Comparison of ENCODE assay signal across 1 cellular context in the genomic region with DNA sequence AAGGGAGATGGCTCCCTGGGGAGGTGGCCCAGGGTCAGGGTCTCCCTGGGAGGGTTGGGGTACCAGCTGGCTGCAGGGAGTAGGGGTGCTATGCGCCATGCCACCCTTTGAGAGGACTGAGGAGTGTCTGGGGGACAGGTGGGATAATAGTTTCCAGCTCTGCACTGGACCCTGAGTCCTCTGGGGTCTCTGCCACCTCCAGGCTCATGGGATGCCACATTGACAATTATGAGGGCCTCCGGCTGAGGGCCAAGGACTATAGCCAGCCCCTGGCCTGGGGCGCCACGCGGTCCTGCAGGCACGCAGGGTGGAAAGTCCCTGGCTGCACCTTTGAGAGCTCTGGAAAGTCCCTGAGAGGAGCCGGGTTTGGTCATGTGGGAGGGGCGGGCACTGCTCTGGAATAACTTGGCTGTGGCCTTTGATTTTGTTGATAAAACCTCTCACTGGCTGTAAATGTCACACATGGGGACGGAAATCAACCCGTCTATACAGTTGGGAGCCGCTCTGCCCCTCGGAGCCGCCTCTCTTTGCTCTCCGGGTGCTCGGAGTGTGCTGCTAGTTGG.
A peak's percentile ranks its signal among the peaks of the same experiment; 100 is the strongest.
TF ChIP-seq lines count a peak whose summit lies in the region.

No MANE protein-coding gene starts in this region.

TF ChIP-seq in GM12878, 131 proteins besides CTCF, POLR2A, EP300 and RAD21 (continued from another document and continues in another):
- TF ChIP-seq, protein P1, sequence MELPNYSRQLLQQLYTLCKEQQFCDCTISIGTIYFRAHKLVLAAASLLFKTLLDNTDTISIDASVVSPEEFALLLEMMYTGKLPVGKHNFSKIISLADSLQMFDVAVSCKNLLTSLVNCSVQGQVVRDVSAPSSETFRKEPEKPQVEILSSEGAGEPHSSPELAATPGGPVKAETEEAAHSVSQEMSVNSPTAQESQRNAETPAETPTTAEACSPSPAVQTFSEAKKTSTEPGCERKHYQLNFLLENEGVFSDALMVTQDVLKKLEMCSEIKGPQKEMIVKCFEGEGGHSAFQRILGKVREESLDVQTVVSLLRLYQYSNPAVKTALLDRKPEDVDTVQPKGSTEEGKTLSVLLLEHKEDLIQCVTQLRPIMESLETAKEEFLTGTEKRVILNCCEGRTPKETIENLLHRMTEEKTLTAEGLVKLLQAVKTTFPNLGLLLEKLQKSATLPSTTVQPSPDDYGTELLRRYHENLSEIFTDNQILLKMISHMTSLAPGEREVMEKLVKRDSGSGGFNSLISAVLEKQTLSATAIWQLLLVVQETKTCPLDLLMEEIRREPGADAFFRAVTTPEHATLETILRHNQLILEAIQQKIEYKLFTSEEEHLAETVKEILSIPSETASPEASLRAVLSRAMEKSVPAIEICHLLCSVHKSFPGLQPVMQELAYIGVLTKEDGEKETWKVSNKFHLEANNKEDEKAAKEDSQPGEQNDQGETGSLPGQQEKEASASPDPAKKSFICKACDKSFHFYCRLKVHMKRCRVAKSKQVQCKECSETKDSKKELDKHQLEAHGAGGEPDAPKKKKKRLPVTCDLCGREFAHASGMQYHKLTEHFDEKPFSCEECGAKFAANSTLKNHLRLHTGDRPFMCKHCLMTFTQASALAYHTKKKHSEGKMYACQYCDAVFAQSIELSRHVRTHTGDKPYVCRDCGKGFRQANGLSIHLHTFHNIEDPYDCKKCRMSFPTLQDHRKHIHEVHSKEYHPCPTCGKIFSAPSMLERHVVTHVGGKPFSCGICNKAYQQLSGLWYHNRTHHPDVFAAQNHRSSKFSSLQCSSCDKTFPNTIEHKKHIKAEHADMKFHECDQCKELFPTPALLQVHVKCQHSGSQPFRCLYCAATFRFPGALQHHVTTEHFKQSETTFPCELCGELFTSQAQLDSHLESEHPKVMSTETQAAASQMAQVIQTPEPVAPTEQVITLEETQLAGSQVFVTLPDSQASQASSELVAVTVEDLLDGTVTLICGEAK (IDR thresholded peaks at IDR 0.05; ENCODE audit: borderline replicate concordance): no peak
- TF ChIP-seq, protein P2, sequence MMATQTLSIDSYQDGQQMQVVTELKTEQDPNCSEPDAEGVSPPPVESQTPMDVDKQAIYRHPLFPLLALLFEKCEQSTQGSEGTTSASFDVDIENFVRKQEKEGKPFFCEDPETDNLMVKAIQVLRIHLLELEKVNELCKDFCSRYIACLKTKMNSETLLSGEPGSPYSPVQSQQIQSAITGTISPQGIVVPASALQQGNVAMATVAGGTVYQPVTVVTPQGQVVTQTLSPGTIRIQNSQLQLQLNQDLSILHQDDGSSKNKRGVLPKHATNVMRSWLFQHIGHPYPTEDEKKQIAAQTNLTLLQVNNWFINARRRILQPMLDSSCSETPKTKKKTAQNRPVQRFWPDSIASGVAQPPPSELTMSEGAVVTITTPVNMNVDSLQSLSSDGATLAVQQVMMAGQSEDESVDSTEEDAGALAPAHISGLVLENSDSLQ (IDR thresholded peaks at IDR 0.05): no peak
- TF ChIP-seq NR2C2 (IDR thresholded peaks at IDR 0.05; ENCODE audit: borderline replicate concordance, control insufficient read depth, insufficient read length, low read depth): no peak
- no peak for TF ChIP-seq TARDBP (IDR thresholded peaks at IDR 0.05; ENCODE audit: borderline replicate concordance)
- TF ChIP-seq, protein P3, sequence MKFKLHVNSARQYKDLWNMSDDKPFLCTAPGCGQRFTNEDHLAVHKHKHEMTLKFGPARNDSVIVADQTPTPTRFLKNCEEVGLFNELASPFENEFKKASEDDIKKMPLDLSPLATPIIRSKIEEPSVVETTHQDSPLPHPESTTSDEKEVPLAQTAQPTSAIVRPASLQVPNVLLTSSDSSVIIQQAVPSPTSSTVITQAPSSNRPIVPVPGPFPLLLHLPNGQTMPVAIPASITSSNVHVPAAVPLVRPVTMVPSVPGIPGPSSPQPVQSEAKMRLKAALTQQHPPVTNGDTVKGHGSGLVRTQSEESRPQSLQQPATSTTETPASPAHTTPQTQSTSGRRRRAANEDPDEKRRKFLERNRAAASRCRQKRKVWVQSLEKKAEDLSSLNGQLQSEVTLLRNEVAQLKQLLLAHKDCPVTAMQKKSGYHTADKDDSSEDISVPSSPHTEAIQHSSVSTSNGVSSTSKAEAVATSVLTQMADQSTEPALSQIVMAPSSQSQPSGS (IDR thresholded peaks at IDR 0.05; ENCODE audit: low read length): no peak
- TF ChIP-seq STAT1 (conservative IDR thresholded peaks at IDR 0.05): no peak
- TF ChIP-seq, protein P4, sequence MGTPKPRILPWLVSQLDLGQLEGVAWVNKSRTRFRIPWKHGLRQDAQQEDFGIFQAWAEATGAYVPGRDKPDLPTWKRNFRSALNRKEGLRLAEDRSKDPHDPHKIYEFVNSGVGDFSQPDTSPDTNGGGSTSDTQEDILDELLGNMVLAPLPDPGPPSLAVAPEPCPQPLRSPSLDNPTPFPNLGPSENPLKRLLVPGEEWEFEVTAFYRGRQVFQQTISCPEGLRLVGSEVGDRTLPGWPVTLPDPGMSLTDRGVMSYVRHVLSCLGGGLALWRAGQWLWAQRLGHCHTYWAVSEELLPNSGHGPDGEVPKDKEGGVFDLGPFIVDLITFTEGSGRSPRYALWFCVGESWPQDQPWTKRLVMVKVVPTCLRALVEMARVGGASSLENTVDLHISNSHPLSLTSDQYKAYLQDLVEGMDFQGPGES (IDR thresholded peaks at IDR 0.05): no peak
- peak; percentile 67 for TF ChIP-seq NR2F1 (conservative IDR thresholded peaks at IDR 0.05)
- 0 out of 2 replicates have a peak, but pooled peaks have one; percentile 53 for TF ChIP-seq BCL11A (IDR thresholded peaks at IDR 0.05; ENCODE audit: low read depth, low read length)
- TF ChIP-seq KAT2A (conservative IDR thresholded peaks at IDR 0.05; ENCODE audit: control insufficient read depth, low read depth, low read length): no peak
- peak; percentile 53; the same call in 1 of the 2 replicates for TF ChIP-seq PAX5 (IDR thresholded peaks at IDR 0.05; ENCODE audit: borderline replicate concordance, low read depth, low read length)
- no peak for TF ChIP-seq CBX5 (IDR thresholded peaks at IDR 0.05; ENCODE audit: low read depth)
- TF ChIP-seq TCF3 (IDR thresholded peaks at IDR 0.05; ENCODE audit: borderline replicate concordance, insufficient read depth, low read depth, low read length): no peak; the same call in 1 of the 2 replicates
- no peak for TF ChIP-seq JUND (IDR thresholded peaks at IDR 0.05; ENCODE audit: low read depth, low read length)
- TF ChIP-seq, protein P5, sequence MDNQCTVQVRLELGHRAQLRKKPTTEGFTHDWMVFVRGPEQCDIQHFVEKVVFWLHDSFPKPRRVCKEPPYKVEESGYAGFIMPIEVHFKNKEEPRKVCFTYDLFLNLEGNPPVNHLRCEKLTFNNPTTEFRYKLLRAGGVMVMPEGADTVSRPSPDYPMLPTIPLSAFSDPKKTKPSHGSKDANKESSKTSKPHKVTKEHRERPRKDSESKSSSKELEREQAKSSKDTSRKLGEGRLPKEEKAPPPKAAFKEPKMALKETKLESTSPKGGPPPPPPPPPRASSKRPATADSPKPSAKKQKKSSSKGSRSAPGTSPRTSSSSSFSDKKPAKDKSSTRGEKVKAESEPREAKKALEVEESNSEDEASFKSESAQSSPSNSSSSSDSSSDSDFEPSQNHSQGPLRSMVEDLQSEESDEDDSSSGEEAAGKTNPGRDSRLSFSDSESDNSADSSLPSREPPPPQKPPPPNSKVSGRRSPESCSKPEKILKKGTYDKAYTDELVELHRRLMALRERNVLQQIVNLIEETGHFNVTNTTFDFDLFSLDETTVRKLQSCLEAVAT (IDR thresholded peaks at IDR 0.05): no peak; the same call in 1 of the 2 replicates
- TF ChIP-seq CBFB (IDR thresholded peaks at IDR 0.05; ENCODE audit: low read depth): no peak; the same call in 1 of the 2 replicates
- peak; percentile 72; the same call in 1 of the 2 replicates for TF ChIP-seq ZSCAN29 (IDR thresholded peaks at IDR 0.05)
- TF ChIP-seq BACH1 (IDR thresholded peaks at IDR 0.05; ENCODE audit: borderline replicate concordance): peak; percentile 15; the same call in 1 of the 2 replicates
- TF ChIP-seq HDAC2 (IDR thresholded peaks at IDR 0.05): no peak
- peak; percentile 45; the same call in 1 of the 2 replicates for TF ChIP-seq FOXM1 (IDR thresholded peaks at IDR 0.05; ENCODE audit: low read depth, low read length)
- TF ChIP-seq ZNF384 (IDR thresholded peaks at IDR 0.05; ENCODE audit: borderline replicate concordance, low read depth, low read length): no peak
- no peak for TF ChIP-seq YY1 (IDR thresholded peaks at IDR 0.05; ENCODE audit: low read depth, low read length)
- no peak; the same call in none of the 2 replicates for TF ChIP-seq LARP7 (IDR thresholded peaks at IDR 0.05)
- no peak for TF ChIP-seq RB1 (IDR thresholded peaks at IDR 0.05; ENCODE audit: borderline replicate concordance)
- peak; percentile 61; the same call in 1 of the 2 replicates for TF ChIP-seq MXI1 (IDR thresholded peaks at IDR 0.05; ENCODE audit: low read depth, low read length)
- peak; percentile 99 for TF ChIP-seq RELA (IDR thresholded peaks at IDR 0.05; ENCODE audit: borderline replicate concordance, partially characterized antibody)
- peak; percentile 53; the same call in 1 of the 2 replicates for TF ChIP-seq TCF12 (IDR thresholded peaks at IDR 0.05; ENCODE audit: low read depth, low read length)
- TF ChIP-seq RCOR1 (conservative IDR thresholded peaks at IDR 0.05; ENCODE audit: low read depth, low read length): no peak; the same call in 1 of the 2 replicates
- TF ChIP-seq HDGF (IDR thresholded peaks at IDR 0.05): no peak
- no peak for TF ChIP-seq BMI1 (IDR thresholded peaks at IDR 0.05; ENCODE audit: borderline replicate concordance)
- TF ChIP-seq ZNF217 (IDR thresholded peaks at IDR 0.05): no peak; the same call in 1 of the 2 replicates
- TF ChIP-seq, protein P6, sequence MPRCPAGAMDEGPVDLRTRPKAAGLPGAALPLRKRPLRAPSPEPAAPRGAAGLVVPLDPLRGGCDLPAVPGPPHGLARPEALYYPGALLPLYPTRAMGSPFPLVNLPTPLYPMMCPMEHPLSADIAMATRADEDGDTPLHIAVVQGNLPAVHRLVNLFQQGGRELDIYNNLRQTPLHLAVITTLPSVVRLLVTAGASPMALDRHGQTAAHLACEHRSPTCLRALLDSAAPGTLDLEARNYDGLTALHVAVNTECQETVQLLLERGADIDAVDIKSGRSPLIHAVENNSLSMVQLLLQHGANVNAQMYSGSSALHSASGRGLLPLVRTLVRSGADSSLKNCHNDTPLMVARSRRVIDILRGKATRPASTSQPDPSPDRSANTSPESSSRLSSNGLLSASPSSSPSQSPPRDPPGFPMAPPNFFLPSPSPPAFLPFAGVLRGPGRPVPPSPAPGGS (IDR thresholded peaks at IDR 0.05; ENCODE audit: borderline replicate concordance, insufficient read depth, low read depth, low read length, poor library complexity, severe bottlenecking): peak; percentile 58
- TF ChIP-seq YBX1 (IDR thresholded peaks at IDR 0.05): no peak
- TF ChIP-seq POLR2AphosphoS5 (IDR thresholded peaks at IDR 0.05; ENCODE audit: low read length): peak; percentile 94
- TF ChIP-seq GATAD2B (conservative IDR thresholded peaks at IDR 0.05; ENCODE audit: low read depth): no peak; the same call in none of the 2 replicates
- TF ChIP-seq PML (IDR thresholded peaks at IDR 0.05; ENCODE audit: low read length): peak; percentile 49; the same call in 1 of the 2 replicates
- TF ChIP-seq ZBED1 (IDR thresholded peaks at IDR 0.05; ENCODE audit: borderline replicate concordance): no peak
- TF ChIP-seq IKZF2 (IDR thresholded peaks at IDR 0.05): peak in 1 of 2 experiments; percentile 19; a peak in 2 of 4 replicates
- peak; percentile 47; the same call in 1 of the 2 replicates for TF ChIP-seq CREB1 (IDR thresholded peaks at IDR 0.05; ENCODE audit: low read depth)
- no peak; the same call in 1 of the 2 replicates for TF ChIP-seq MTA3 (IDR thresholded peaks at IDR 0.05; ENCODE audit: borderline replicate concordance, low read length)
- TF ChIP-seq NFIC (IDR thresholded peaks at IDR 0.05; ENCODE audit: low read depth, low read length): no peak
- TF ChIP-seq SMARCA5 (IDR thresholded peaks at IDR 0.05): no peak
- no peak for TF ChIP-seq RBBP5 (conservative IDR thresholded peaks at IDR 0.05)
- TF ChIP-seq CREM (IDR thresholded peaks at IDR 0.05; ENCODE audit: low read depth): peak; percentile 41; the same call in 1 of the 2 replicates
- no peak for TF ChIP-seq ATF7 (IDR thresholded peaks at IDR 0.05; ENCODE audit: low read depth)
- no peak for TF ChIP-seq JUNB (IDR thresholded peaks at IDR 0.05)
- TF ChIP-seq SUPT20H (IDR thresholded peaks at IDR 0.05; ENCODE audit: borderline replicate concordance, control insufficient read depth, low read depth, low read length): no peak
- peak; percentile 60 for TF ChIP-seq MEF2B (IDR thresholded peaks at IDR 0.05; ENCODE audit: partially characterized antibody, poor library complexity, severe bottlenecking)
- no peak for TF ChIP-seq HDAC6 (IDR thresholded peaks at IDR 0.05; ENCODE audit: unreplicated experiment)
- TF ChIP-seq SPI1 (IDR thresholded peaks at IDR 0.05; ENCODE audit: borderline replicate concordance, insufficient read depth, low read depth, low read length): no peak
- TF ChIP-seq HCFC1 (IDR thresholded peaks at IDR 0.05; ENCODE audit: low read length): no peak
- TF ChIP-seq FOXK2 (IDR thresholded peaks at IDR 0.05): no peak
- TF ChIP-seq ZNF622 (IDR thresholded peaks at IDR 0.05): no peak
- TF ChIP-seq PAX8 (IDR thresholded peaks at IDR 0.05): no peak
- TF ChIP-seq SIN3A (IDR thresholded peaks at IDR 0.05; ENCODE audit: low read depth, low read length): 0 out of 2 replicates have a peak, but pooled peaks have one; percentile 50
- peak; percentile 22 for TF ChIP-seq RUNX3 (IDR thresholded peaks at IDR 0.05; ENCODE audit: low read length)
- TF ChIP-seq EED (IDR thresholded peaks at IDR 0.05; ENCODE audit: low read depth): no peak; the same call in 1 of the 2 replicates
- TF ChIP-seq SIX5 (IDR thresholded peaks at IDR 0.05; ENCODE audit: low read depth, low read length, severe bottlenecking): no peak
- no peak for TF ChIP-seq SUZ12 (IDR thresholded peaks at IDR 0.05; ENCODE audit: unreplicated experiment)
- no peak for TF ChIP-seq ASH2L (IDR thresholded peaks at IDR 0.05; ENCODE audit: borderline replicate concordance, low read depth)
- TF ChIP-seq IKZF1 (conservative IDR thresholded peaks at IDR 0.05): peak; percentile 67
- TF ChIP-seq, protein P7, sequence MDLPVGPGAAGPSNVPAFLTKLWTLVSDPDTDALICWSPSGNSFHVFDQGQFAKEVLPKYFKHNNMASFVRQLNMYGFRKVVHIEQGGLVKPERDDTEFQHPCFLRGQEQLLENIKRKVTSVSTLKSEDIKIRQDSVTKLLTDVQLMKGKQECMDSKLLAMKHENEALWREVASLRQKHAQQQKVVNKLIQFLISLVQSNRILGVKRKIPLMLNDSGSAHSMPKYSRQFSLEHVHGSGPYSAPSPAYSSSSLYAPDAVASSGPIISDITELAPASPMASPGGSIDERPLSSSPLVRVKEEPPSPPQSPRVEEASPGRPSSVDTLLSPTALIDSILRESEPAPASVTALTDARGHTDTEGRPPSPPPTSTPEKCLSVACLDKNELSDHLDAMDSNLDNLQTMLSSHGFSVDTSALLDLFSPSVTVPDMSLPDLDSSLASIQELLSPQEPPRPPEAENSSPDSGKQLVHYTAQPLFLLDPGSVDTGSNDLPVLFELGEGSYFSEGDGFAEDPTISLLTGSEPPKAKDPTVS (IDR thresholded peaks at IDR 0.05; ENCODE audit: low read depth, low read length): no peak
- TF ChIP-seq CHD4 (IDR thresholded peaks at IDR 0.05): no peak
